Comparison of ENCODE assay signal across 24 cellular contexts in the genomic region with DNA sequence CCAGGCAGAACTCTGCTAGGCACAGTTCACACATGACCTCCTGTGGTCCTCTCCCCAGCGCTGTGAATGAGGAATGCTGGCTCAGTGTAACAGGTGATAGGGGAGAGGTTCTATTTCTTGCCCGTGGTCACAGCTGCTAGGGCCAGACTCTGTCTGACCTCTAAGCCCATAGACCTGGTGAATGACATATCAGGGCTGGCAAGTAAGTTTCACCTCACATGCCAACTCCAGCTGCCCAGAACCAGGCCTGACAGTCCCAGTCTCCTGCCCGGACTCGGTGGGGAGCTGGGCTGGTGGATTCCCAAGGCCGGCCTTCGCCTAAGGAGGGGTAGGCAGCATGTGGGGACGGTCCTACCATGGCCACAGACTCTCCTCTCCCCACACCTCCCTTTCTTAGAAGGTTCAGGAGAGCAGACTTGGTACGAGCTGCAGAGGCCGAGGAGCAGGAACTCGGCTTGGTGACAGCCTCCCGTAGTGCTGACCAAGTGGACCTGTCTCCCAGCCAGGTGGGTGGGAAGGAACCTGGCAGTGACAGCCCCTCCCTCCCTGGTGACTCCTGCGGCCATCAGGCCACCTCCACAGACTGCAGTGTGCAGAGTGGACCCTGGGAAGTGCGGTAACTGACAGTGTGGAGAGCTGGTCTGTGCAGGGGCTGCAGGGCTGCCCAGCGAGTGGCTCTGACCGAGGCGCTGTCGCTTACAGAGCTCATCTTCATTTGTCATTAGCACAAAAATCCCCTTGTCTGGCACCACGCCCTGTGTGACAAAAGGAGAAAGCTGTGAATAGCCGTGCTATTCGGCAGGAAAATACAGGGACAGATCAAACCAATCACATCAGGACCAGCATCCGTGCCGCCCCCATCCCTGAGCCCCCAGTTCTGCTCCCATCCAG.
DNase-seq lines count a peak whose midpoint lies in the region; ATAC-seq and TF ChIP-seq lines count a peak whose summit lies in the region.
"Had no signal": no experiment of that assay in that cellular context is flagged by ENCODE, and none has a peak within 500 bp of the region (broad histone marks: within the 10 kb centered on the region; RNA-seq: fewer than 3 reads in every experiment).

No MANE protein-coding gene starts in this region.

- no peak overlapping the region for H3K4me3 ChIP-seq in osteoblast (ENCODE audit: insufficient read depth, low read length)
- no peak overlapping the region for H3K4me3 ChIP-seq in Karpas-422 (ENCODE audit: low read length)
- H3K4me3 ChIP-seq: colonic mucosa, spleen had no signal

- H3K4me3 Mint-ChIP-seq in natural killer cell treated with Interleukin-12 subunit alpha and Interleukin-12 subunit beta and Interleukin-15 and Interleukin-18, amount 100 ng/mL, for 72 hours: no peak overlapping the region
- no peak overlapping the region for H3K4me3 Mint-ChIP-seq in natural killer cell
- H3K4me3 Mint-ChIP-seq: activated CD8-positive, alpha-beta T cell treated with anti-CD3 and anti-CD28 coated beads, Interleukin-2, amount 10 ng/mL, durations not matched to agents 7 days and 5 days; activated T-cell treated with anti-CD3 and anti-CD28 coated beads, Interleukin-2, amount 50 U/mL, for 4 hours; CD14-positive monocyte; naive thymus-derived CD4-positive, alpha-beta T cell had no signal

- no peaks in the 10 kb centered on the region for H3K36me3 ChIP-seq in osteoblast (ENCODE audit: insufficient read depth, low read length)
- H3K36me3 ChIP-seq in Karpas-422 (ENCODE audit: insufficient read depth, low read length): no peaks in the 10 kb centered on the region
- H3K36me3 ChIP-seq: colonic mucosa, spleen had no signal

- H3K27ac Mint-ChIP-seq in natural killer cell treated with Interleukin-12 subunit alpha and Interleukin-12 subunit beta and Interleukin-15 and Interleukin-18, amount 100 ng/mL, for 72 hours: no peak overlapping the region
- H3K27ac Mint-ChIP-seq in natural killer cell: no peak overlapping the region
- H3K27ac Mint-ChIP-seq: activated CD8-positive, alpha-beta T cell treated with anti-CD3 and anti-CD28 coated beads, Interleukin-2, amount 10 ng/mL, durations not matched to agents 7 days and 5 days; naive thymus-derived CD4-positive, alpha-beta T cell; progenitor cell of endocrine pancreas had no signal

- H3K79me2 ChIP-seq in osteoblast (ENCODE audit: insufficient read depth, low read length) (no peaks in the 10 kb centered on the region), Karpas-422 (ENCODE audit: low read length) (no peaks in the 10 kb centered on the region)

- H3K36me3 Mint-ChIP-seq in natural killer cell treated with Interleukin-12 subunit alpha and Interleukin-12 subunit beta and Interleukin-15 and Interleukin-18, amount 100 ng/mL, for 72 hours: no peaks in the 10 kb centered on the region
- H3K36me3 Mint-ChIP-seq in natural killer cell: no peaks in the 10 kb centered on the region
- H3K36me3 Mint-ChIP-seq: activated naive CD4-positive, alpha-beta T cell treated with anti-CD3 and anti-CD28 coated beads, Interleukin-2, amount 50 U/mL, for 72 hours; CD14-positive monocyte; naive thymus-derived CD4-positive, alpha-beta T cell had no signal

- H3K27me3 ChIP-seq in osteoblast (ENCODE audit: insufficient read depth, low read length): no peaks in the 10 kb centered on the region
- no peaks in the 10 kb centered on the region for H3K27me3 ChIP-seq in Karpas-422 (ENCODE audit: low read length)
- H3K27me3 ChIP-seq: colonic mucosa had no signal

- intact Hi-C loops in natural killer cell (cut with micrococcal nuclease): no loop called here
- intact Hi-C loops in cardiac septum (cut with DNase I): no loop called here

- no peak for TF ChIP-seq CTCF in natural killer cell (IDR thresholded peaks at IDR 0.05)
- no peak for TF ChIP-seq CTCF in osteoblast (IDR thresholded peaks at IDR 0.05; ENCODE audit: extremely low read depth, low read depth, low read length)
- TF ChIP-seq CTCF in RWPE1 (conservative IDR thresholded peaks at IDR 0.05; ENCODE audit: low read depth): no peak

- H2AFZ ChIP-seq in osteoblast (ENCODE audit: low read length) (no peak overlapping the region), Karpas-422 (ENCODE audit: low read length) (no peak overlapping the region)

- H3K9ac ChIP-seq in Karpas-422 (ENCODE audit: low read length): no peak overlapping the region

- CTCF ChIA-PET in RWPE1 (lab: Yijun Ruan, JAX): interaction anchor here (0.9 kb wide), 1 partner anchor 122 kb away, joined by 4 read pairs; no protein-coding TSS in a partner anchor

- H3K27ac ChIP-seq in osteoblast (ENCODE audit: low read depth, low read length) (no peak overlapping the region), Karpas-422 (ENCODE audit: low read length) (no peak overlapping the region), RWPE1 (no peak overlapping the region)
- H3K27ac ChIP-seq: colonic mucosa, HL-60, spleen had no signal

- H3K4me1 ChIP-seq in osteoblast (ENCODE audit: insufficient read depth, low read length) (no peaks in the 10 kb centered on the region), Karpas-422 (ENCODE audit: low read length) (no peaks in the 10 kb centered on the region)
- H3K4me1 ChIP-seq: colonic mucosa, spleen had no signal

- H3K4me2 ChIP-seq in osteoblast (ENCODE audit: insufficient read depth, low read length) (no peak overlapping the region), Karpas-422 (ENCODE audit: low read depth, low read length, poor library complexity, severe bottlenecking) (no peak overlapping the region)

- no peaks in the 10 kb centered on the region for H3K9me3 Mint-ChIP-seq in natural killer cell treated with Interleukin-12 subunit alpha and Interleukin-12 subunit beta and Interleukin-15 and Interleukin-18, amount 100 ng/mL, for 72 hours
- no peaks in the 10 kb centered on the region for H3K9me3 Mint-ChIP-seq in natural killer cell
- H3K9me3 Mint-ChIP-seq: activated naive CD4-positive, alpha-beta T cell treated with anti-CD3 and anti-CD28 coated beads, Interleukin-2, amount 50 U/mL, for 72 hours; activated T-cell treated with anti-CD3 and anti-CD28 coated beads, Interleukin-2, amount 50 U/mL, for 4 hours had no signal

- H3K9me2 ChIP-seq in Karpas-422 (replicated peaks; ENCODE audit: insufficient read depth, low read length): no peaks in the 10 kb centered on the region

- H4K20me1 ChIP-seq in osteoblast (ENCODE audit: insufficient read depth, low read length) (no peaks in the 10 kb centered on the region), Karpas-422 (ENCODE audit: insufficient read depth, low read depth, low read length) (no peaks in the 10 kb centered on the region)

- no peaks in the 10 kb centered on the region for H3K4me1 Mint-ChIP-seq in natural killer cell treated with Interleukin-12 subunit alpha and Interleukin-12 subunit beta and Interleukin-15 and Interleukin-18, amount 100 ng/mL, for 72 hours (ENCODE audit: low read depth in 2 of 2)
- no peaks in the 10 kb centered on the region for H3K4me1 Mint-ChIP-seq in natural killer cell
- H3K4me1 Mint-ChIP-seq: naive thymus-derived CD4-positive, alpha-beta T cell had no signal

- no peaks in the 10 kb centered on the region for H3K9me3 ChIP-seq in osteoblast (ENCODE audit: low read depth, low read length)
- no peaks in the 10 kb centered on the region for H3K9me3 ChIP-seq in Karpas-422 (ENCODE audit: low read length)
- H3K9me3 ChIP-seq: colonic mucosa had no signal

- H3K27me3 Mint-ChIP-seq in natural killer cell treated with Interleukin-12 subunit alpha and Interleukin-12 subunit beta and Interleukin-15 and Interleukin-18, amount 100 ng/mL, for 72 hours: peaks cover 0 to 3% of the 10 kb centered on the region in 2 donors
- H3K27me3 Mint-ChIP-seq in natural killer cell (ENCODE audit: low read depth in 2 of 2): peaks cover 0 to 3% of the 10 kb centered on the region in 2 donors

- POLR2A ChIA-PET in RWPE1 (lab: Yijun Ruan, JAX; ENCODE audit: low non-redundant PET): interaction anchor here (0.6 kb wide), 1 partner anchor 28 kb away, joined by 4 read pairs; no protein-coding TSS in a partner anchor

- ATAC-seq in natural killer cell treated with Interleukin-12 subunit alpha and Interleukin-12 subunit beta and Interleukin-15 and Interleukin-18, amount 100 ng/mL, for 72 hours: peak; percentile 11 to 41
- ATAC-seq in natural killer cell: no peak
- ATAC-seq: activated CD4-positive, CD25-positive, alpha-beta regulatory T cell treated with anti-CD3 and anti-CD28 coated beads, Interleukin-2, amount 50 U/mL, for 24 hours; activated CD8-positive, alpha-beta T cell treated with anti-CD3 and anti-CD28 coated beads, Interleukin-2, amount 10 ng/mL, durations not matched to agents 7 days and 5 days; activated naive CD4-positive, alpha-beta T cell treated with anti-CD3 and anti-CD28 coated beads, Interleukin-2, amount 50 U/mL, for 72 hours; activated T-cell treated with anti-CD3 and anti-CD28 coated beads, Interleukin-2, amount 50 U/mL, for 4 hours; HCT116; naive thymus-derived CD4-positive, alpha-beta T cell had no signal

- no peak for DNase-seq in natural killer cell treated with Interleukin-12 subunit alpha and Interleukin-12 subunit beta and Interleukin-15 and Interleukin-18, amount 100 ng/mL, for 72 hours (ENCODE audit: low spot score)
- DNase-seq in natural killer cell (no peak), cardiac septum (ENCODE audit: low spot score) (peak; percentile 75), osteoblast (ENCODE audit: insufficient read length, low spot score, missing footprints) (peak; percentile 65), Karpas-422 (no peak), cerebellar nuclear complex (lab: John Stamatoyannopoulos, UW) (no peak), SKM-1 treated with dmso at 0.1 percent for 144 hours (lab: John Stamatoyannopoulos, UW; ENCODE audit: unreplicated experiment) (no peak), RWPE1 (ENCODE audit: low spot score) (no peak)
- DNase-seq: activated CD8-positive, alpha-beta T cell treated with anti-CD3 and anti-CD28 coated beads, Interleukin-2, amount 10 ng/mL, durations not matched to agents 7 days and 5 days; activated T-cell treated with anti-CD3 and anti-CD28 coated beads, Interleukin-2, amount 50 U/mL, for 4 hours; colonic mucosa; DMS153; naive thymus-derived CD4-positive, alpha-beta T cell; NCI-H187; NCI-H446 treated with DMSO at 0.1 percent for 48 hours; SIG-M5; spleen; stimulated activated CD4-positive, alpha-beta T cell treated with anti-CD3 and anti-CD28 coated beads, Interleukin-4, amount 100 ng/mL, for 4 hours had no signal

Comparison
In these comparisons a context has a peak if more than half of its experiments do, and no peak if none do; other contexts are left out.
1. ATAC-seq: peak in natural killer cell treated with Interleukin-12 subunit alpha and Interleukin-12 subunit beta and Interleukin-15 and Interleukin-18, amount 100 ng/mL, for 72 hours (2 of 2); none in natural killer cell (0 of 3).
2. DNase-seq: peak in cardiac septum (single experiment) and osteoblast (single experiment); none in natural killer cell treated with Interleukin-12 subunit alpha and Interleukin-12 subunit beta and Interleukin-15 and Interleukin-18, amount 100 ng/mL, for 72 hours (single experiment), natural killer cell (single experiment), Karpas-422 (single experiment), cerebellar nuclear complex (0 of 2), SKM-1 treated with dmso at 0.1 percent for 144 hours (single experiment) and RWPE1 (single experiment).